24 cellular contexts compared by ENCODE assay signal in the genomic region with DNA sequence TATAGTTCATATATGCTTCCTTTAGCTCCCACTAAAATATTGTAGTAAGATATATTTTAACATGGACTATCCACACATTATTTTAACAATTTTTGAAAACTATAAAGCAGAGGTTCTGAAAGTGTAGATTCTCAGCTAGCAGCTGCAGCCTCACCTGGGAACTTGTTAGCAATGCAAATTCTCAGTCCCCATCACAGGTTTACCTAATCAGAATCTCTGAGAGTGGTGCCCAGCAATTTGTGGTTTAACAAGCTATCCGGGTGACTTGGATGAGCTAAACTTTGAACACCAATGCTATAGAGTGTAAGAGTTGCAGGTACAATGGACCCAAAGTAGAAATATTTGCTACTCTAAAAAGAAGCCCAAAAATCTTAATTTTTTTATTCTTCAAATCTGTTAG.
"Had no signal": no experiment of that assay in that cellular context is flagged by ENCODE, and none has a peak within 500 bp of the region (broad histone marks: within the 10 kb centered on the region; RNA-seq: fewer than 3 reads in every experiment).

No MANE protein-coding gene starts in this region.

- H3K27me3 ChIP-seq: heart right ventricle, right lobe of liver, suprapubic skin, thyroid gland had no signal

- H3K9me3 ChIP-seq: right lobe of liver, suprapubic skin, thyroid gland had no signal

- H3K9ac ChIP-seq: parathyroid adenoma had no signal

- H3K4me1 Mint-ChIP-seq: naive B cell had no signal

- H3K27ac ChIP-seq: coronary artery, heart right ventricle, parathyroid adenoma, right lobe of liver, suprapubic skin, thyroid gland had no signal

- H3K36me3 ChIP-seq: heart right ventricle, right lobe of liver, suprapubic skin, thyroid gland had no signal

- H3K79me2 ChIP-seq: parathyroid adenoma had no signal

- H3K4me3 Mint-ChIP-seq: naive B cell; nephron; stimulated activated effector memory CD8-positive, alpha-beta T cell treated with anti-CD3 and anti-CD28 coated beads, Interleukin-12 subunit alpha, Interleukin-12 subunit beta, amount 100 ng/mL, for 72 hours; type B pancreatic cell had no signal

- H3K27ac Mint-ChIP-seq: naive B cell; stimulated activated effector memory CD8-positive, alpha-beta T cell treated with anti-CD3 and anti-CD28 coated beads, Interleukin-12 subunit alpha, Interleukin-12 subunit beta, amount 100 ng/mL, for 72 hours; type B pancreatic cell had no signal

- H3K4me1 ChIP-seq: parathyroid adenoma, right lobe of liver had no signal

- ATAC-seq: heart right ventricle; left colon; left ventricle myocardium superior; psoas muscle; right lobe of liver; stimulated activated effector memory CD8-positive, alpha-beta T cell treated with anti-CD3 and anti-CD28 coated beads, Interleukin-12 subunit alpha, Interleukin-12 subunit beta, amount 100 ng/mL, for 72 hours; stimulated activated naive CD8-positive, alpha-beta T cell treated with anti-CD3 and anti-CD28 coated beads, Interleukin-15, Interleukin-2, amounts not matched to agents 100 U/mL and 50 U/mL, for 24 hours had no signal

- DNase-seq: effector CD8-positive, alpha-beta T cell; heart right ventricle; kidney; left colon; left ventricle myocardium superior; mesendoderm; naive B cell; occipital lobe; psoas muscle; retina; right lobe of liver; stimulated activated CD4-positive, alpha-beta T cell treated with anti-CD3 and anti-CD28 coated beads, Interleukin-4, amount 100 ng/mL, for 1 hour; stimulated activated CD8-positive, alpha-beta memory T cell treated with anti-CD3 and anti-CD28 coated beads, Interleukin-4, amount 100 ng/mL, for 48 hours; stimulated activated naive CD8-positive, alpha-beta T cell treated with anti-CD3 and anti-CD28 coated beads, Interleukin-15, Interleukin-2, amounts not matched to agents 100 U/mL and 50 U/mL, for 24 hours; thyroid gland had no signal

- H3K36me3 Mint-ChIP-seq: stimulated activated effector memory CD8-positive, alpha-beta T cell treated with anti-CD3 and anti-CD28 coated beads, Interleukin-12 subunit alpha, Interleukin-12 subunit beta, amount 100 ng/mL, for 72 hours; type B pancreatic cell had no signal

- FAIRE-seq: frontal cortex, kidney, urothelium cell line had no signal

- H3K4me3 ChIP-seq: coronary artery, heart right ventricle, lung, psoas muscle, right lobe of liver, suprapubic skin, thyroid gland had no signal

- H3K27me3 Mint-ChIP-seq: type B pancreatic cell had no signal

- H2AFZ ChIP-seq: parathyroid adenoma had no signal
